In the genomic region with DNA sequence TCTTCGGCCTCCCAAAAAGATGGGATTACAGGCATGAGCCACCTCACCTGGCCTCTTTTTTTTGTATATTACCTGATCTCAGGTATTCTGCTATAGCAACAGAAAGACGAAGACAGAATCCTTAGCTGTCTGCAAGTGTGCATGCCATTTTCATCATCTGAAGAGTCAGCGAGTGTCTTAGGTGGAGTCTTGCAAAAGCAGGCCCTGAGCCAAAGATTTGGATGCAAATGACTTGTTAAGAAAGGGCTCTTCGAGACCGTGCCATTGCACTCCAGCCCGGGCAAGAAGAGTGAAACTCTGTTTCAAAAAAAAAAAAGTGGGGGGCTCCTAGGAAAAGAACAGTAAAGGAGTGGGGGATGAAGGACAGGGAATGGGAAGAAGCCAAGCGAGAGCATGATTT, we compare ENCODE assay signal across 9 cellular contexts. TPM values are rescaled to one million over a fixed set of nuclear protein-coding genes. Genes with fewer than 3 reads are reported as not detected.
DNase-seq lines count a peak whose midpoint lies in the region; ATAC-seq and TF ChIP-seq lines count a peak whose summit lies in the region.
"Had no signal": no experiment of that assay in that cellular context is flagged by ENCODE, and none has a peak within 500 bp of the region (broad histone marks: within the 10 kb centered on the region; RNA-seq: fewer than 3 reads in every experiment).

No MANE protein-coding gene starts in this region.

- H3K4me1 ChIP-seq in thoracic aorta (ENCODE audit: control insufficient read depth in 1 of 2, low read depth in 2 of 2), result peaks cover 23 to 37% of the 10 kb centered on the region in 2 donors

- no peak for TF ChIP-seq CTCF in thoracic aorta (IDR thresholded peaks at IDR 0.05)

- no peaks in the 10 kb centered on the region for H3K9me3 Mint-ChIP-seq in activated CD4-positive, alpha-beta T cell treated with anti-CD3 and anti-CD28 coated beads, Interleukin-2, amount 10 ng/mL, durations not matched to agents 7 days and 5 days
- H3K9me3 Mint-ChIP-seq in activated T-helper 17 cell treated with anti-CD3 and anti-CD28 coated beads, Interleukin-2, amount 50 U/mL, for 72 hours, result no peaks in the 10 kb centered on the region

- H3K9me3 ChIP-seq in thoracic aorta, result no peaks in the 10 kb centered on the region
- H3K9me3 ChIP-seq: BE2C had no signal

- no peaks in the 10 kb centered on the region for H3K27me3 Mint-ChIP-seq in activated CD4-positive, alpha-beta T cell treated with anti-CD3 and anti-CD28 coated beads, Interleukin-2, amount 10 ng/mL, durations not matched to agents 7 days and 5 days
- H3K27me3 Mint-ChIP-seq in activated T-helper 17 cell treated with anti-CD3 and anti-CD28 coated beads, Interleukin-2, amount 50 U/mL, for 72 hours, result no peaks in the 10 kb centered on the region

- CTCF ChIA-PET in activated CD4-positive, alpha-beta T cell treated with anti-CD3 and anti-CD28 coated beads, Interleukin-2, amount 10 ng/mL, durations not matched to agents 7 days and 5 days (lab: Charles Lee), result interaction anchor here (0.6 to 8.8 kb wide), 6 partner anchors 9 to 62 kb away, joined by 3 to 88 read pairs (median 8); partner anchors contain the start of genes B2M, PATL2 and SPG11

- peak overlapping the region; percentile 100 for H3K27ac Mint-ChIP-seq in activated CD4-positive, alpha-beta T cell treated with anti-CD3 and anti-CD28 coated beads, Interleukin-2, amount 10 ng/mL, durations not matched to agents 7 days and 5 days
- peak overlapping the region; percentile 97 for H3K27ac Mint-ChIP-seq in activated T-helper 17 cell treated with anti-CD3 and anti-CD28 coated beads, Interleukin-2, amount 50 U/mL, for 72 hours

- H3K27ac ChIP-seq in thoracic aorta, result peak overlapping the region; percentile 94 to 95

- H3K4me3 ChIP-seq in thoracic aorta, result peak overlapping the region; percentile 49

- H3K36me3 Mint-ChIP-seq in activated CD4-positive, alpha-beta T cell treated with anti-CD3 and anti-CD28 coated beads, Interleukin-2, amount 10 ng/mL, durations not matched to agents 7 days and 5 days (ENCODE audit: low read depth), result peaks cover 28% of the 10 kb centered on the region
- H3K36me3 Mint-ChIP-seq in activated T-helper 17 cell treated with anti-CD3 and anti-CD28 coated beads, Interleukin-2, amount 50 U/mL, for 72 hours (ENCODE audit: low read depth), result peaks cover 60% of the 10 kb centered on the region

- POLR2A ChIA-PET in activated CD4-positive, alpha-beta T cell treated with anti-CD3 and anti-CD28 coated beads, Interleukin-2, amount 10 ng/mL, durations not matched to agents 7 days and 5 days (lab: Charles Lee), result interaction anchor here (1.0 to 7.1 kb wide), 5 partner anchors 9 to 63 kb away, joined by 3 to 182 read pairs (median 8); partner anchors contain the start of genes B2M, PATL2, SPG11 and TRIM69

- DNase-seq in activated CD4-positive, alpha-beta T cell treated with anti-CD3 and anti-CD28 coated beads, Interleukin-2, amount 10 ng/mL, durations not matched to agents 7 days and 5 days, result no peak
- DNase-seq in activated CD4-positive, alpha-beta T cell treated with anti-CD3 and anti-CD28 coated beads, Interleukin-2, amount 50 U/mL, for 4 hours, result no peak
- peak; percentile 65 for DNase-seq in iris pigment epithelial cell (ENCODE audit: low read depth)
- DNase-seq in thoracic aorta (ENCODE audit: low spot score), result no peak
- DNase-seq in stimulated activated CD4-positive, alpha-beta T cell treated with anti-CD3 and anti-CD28 coated beads, Interleukin-12 subunit alpha, Interleukin-12 subunit beta, amount 100 ng/mL, for 4 hours, result no peak

- peaks cover 71% of the 10 kb centered on the region for H3K4me1 Mint-ChIP-seq in activated CD4-positive, alpha-beta T cell treated with anti-CD3 and anti-CD28 coated beads, Interleukin-2, amount 10 ng/mL, durations not matched to agents 7 days and 5 days
- peaks cover 30% of the 10 kb centered on the region for H3K4me1 Mint-ChIP-seq in activated T-helper 17 cell treated with anti-CD3 and anti-CD28 coated beads, Interleukin-2, amount 50 U/mL, for 72 hours

- no peaks in the 10 kb centered on the region for H3K36me3 ChIP-seq in thoracic aorta
- H3K36me3 ChIP-seq: BE2C had no signal

- H3K4me3 Mint-ChIP-seq in activated CD4-positive, alpha-beta T cell treated with anti-CD3 and anti-CD28 coated beads, Interleukin-2, amount 10 ng/mL, durations not matched to agents 7 days and 5 days, result peak overlapping the region; percentile 100
- peak overlapping the region; percentile 98 for H3K4me3 Mint-ChIP-seq in activated T-helper 17 cell treated with anti-CD3 and anti-CD28 coated beads, Interleukin-2, amount 50 U/mL, for 72 hours

- no peaks in the 10 kb centered on the region for H3K27me3 ChIP-seq in thoracic aorta (replicated peaks; ENCODE audit: insufficient read depth)
- H3K27me3 ChIP-seq: BE2C had no signal

- no peak for ATAC-seq in activated T-helper 17 cell treated with anti-CD3 and anti-CD28 coated beads, Interleukin-2, amount 50 U/mL, for 72 hours (replicated peaks)
- no peak for ATAC-seq in thoracic aorta (ENCODE audit: insufficient number of reproducible peaks, low FRiP score, low read depth)
- ATAC-seq in HG03196 (IDR thresholded peaks at IDR 0.05; ENCODE audit: unreplicated experiment), result no peak
- ATAC-seq in HG03432 (IDR thresholded peaks at IDR 0.05; ENCODE audit: unreplicated experiment), result no peak

RNA-seq across cellular contexts. Expression of gene TRIM69, which starts 10.2 kb away (rescaled TPM):
- total RNA-seq in activated CD4-positive, alpha-beta T cell treated with anti-CD3 and anti-CD28 coated beads, Interleukin-2, amount 10 ng/mL, durations not matched to agents 7 days and 5 days, result 10 to 100 TPM; 67.9 to 70.2 TPM
- 100 to 1,000 TPM in 1 of 2 donors, 10 to 100 TPM in 1; 40.3 to 100 TPM for total RNA-seq in activated T-helper 17 cell treated with anti-CD3 and anti-CD28 coated beads, Interleukin-2, amount 50 U/mL, for 72 hours
- 10 to 100 TPM; 10.4 to 65.0 TPM for total RNA-seq in thoracic aorta

RNA-seq across cellular contexts. Expression of gene B2M, which starts 14.8 kb away (rescaled TPM):
- total RNA-seq in activated CD4-positive, alpha-beta T cell treated with anti-CD3 and anti-CD28 coated beads, Interleukin-2, amount 10 ng/mL, durations not matched to agents 7 days and 5 days, result over 10,000 TPM in 1 of 2 experiments, 1,000 to 10,000 TPM in 1; 9,253 to 11,726 TPM
- total RNA-seq in activated T-helper 17 cell treated with anti-CD3 and anti-CD28 coated beads, Interleukin-2, amount 50 U/mL, for 72 hours, result 1,000 to 10,000 TPM; 4,659 to 6,253 TPM
- 1,000 to 10,000 TPM; 2,389 to 3,309 TPM for total RNA-seq in thoracic aorta

RNA-seq across cellular contexts. Expression of gene PATL2, which starts 15.0 kb away (rescaled TPM):
- 10 to 100 TPM; 15.9 to 20.5 TPM for total RNA-seq in activated CD4-positive, alpha-beta T cell treated with anti-CD3 and anti-CD28 coated beads, Interleukin-2, amount 10 ng/mL, durations not matched to agents 7 days and 5 days
- 10 to 100 TPM in 1 of 2 donors, 1 to 10 TPM in 1; 7.9 to 38.5 TPM for total RNA-seq in activated T-helper 17 cell treated with anti-CD3 and anti-CD28 coated beads, Interleukin-2, amount 50 U/mL, for 72 hours
- total RNA-seq in thoracic aorta, result 1 to 10 TPM; 1.1 to 1.3 TPM
